In the genomic region with DNA sequence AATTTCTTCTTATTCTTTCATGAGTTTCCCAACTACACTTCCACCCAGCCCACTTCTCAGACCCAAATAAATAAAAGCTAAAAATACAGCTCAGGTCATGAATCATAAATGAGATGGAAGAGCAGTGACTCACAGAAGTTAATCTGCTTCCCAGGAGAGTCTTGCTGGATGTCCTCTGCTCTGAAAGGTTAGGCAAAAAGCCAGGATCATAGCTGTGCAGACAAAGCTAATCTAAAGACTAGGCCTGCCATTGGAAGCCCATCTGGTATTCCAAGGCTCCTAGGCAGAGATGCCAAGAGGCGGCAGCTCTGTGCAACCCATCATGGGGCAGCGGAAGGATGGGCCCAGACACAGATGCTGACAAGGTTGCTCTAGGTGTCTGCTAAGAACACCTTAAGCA, we compare ENCODE assay signal across 11 cellular contexts. TPM values are rescaled to one million over a fixed set of nuclear protein-coding genes. Genes with fewer than 3 reads are reported as not detected.
DNase-seq lines count a peak whose midpoint lies in the region; ATAC-seq and TF ChIP-seq lines count a peak whose summit lies in the region.
"Had no signal": no experiment of that assay in that cellular context is flagged by ENCODE, and none has a peak within 500 bp of the region (broad histone marks: within the 10 kb centered on the region; RNA-seq: fewer than 3 reads in every experiment).

No MANE protein-coding gene starts in this region.

- H3K4me3 ChIP-seq in BJ (ENCODE audit: low read depth, low read length) (no peak overlapping the region), kidney epithelial cell (ENCODE audit: low read depth, low read length) (no peak overlapping the region), H7 (ENCODE audit: insufficient read depth, low read depth, low read length) (no peak overlapping the region)
- H3K4me3 ChIP-seq: cardiac muscle cell had no signal

- H3K36me3 ChIP-seq in BJ (ENCODE audit: control insufficient read depth, insufficient read depth, low read length) (no peaks in the 10 kb centered on the region), kidney epithelial cell (ENCODE audit: control insufficient read depth, insufficient read depth, low read length) (no peaks in the 10 kb centered on the region), H7 (replicated peaks; ENCODE audit: control insufficient read depth, insufficient read depth, low read length) (no peaks in the 10 kb centered on the region)
- H3K36me3 ChIP-seq: cardiac muscle cell had no signal

- ATAC-seq in HG02852 (IDR thresholded peaks at IDR 0.05; ENCODE audit: unreplicated experiment) = no peak
- no peak for ATAC-seq in HG03025 (IDR thresholded peaks at IDR 0.05; ENCODE audit: low FRiP score, unreplicated experiment)

- CTCF ChIA-PET in BJ (lab: Yijun Ruan, JAX) = interaction anchor here (1.7 kb wide), 1 partner anchor 11 kb away, joined by 4 read pairs; no protein-coding TSS in a partner anchor

- no peak for TF ChIP-seq CTCF in BJ (IDR thresholded peaks at IDR 0.05; ENCODE audit: insufficient read depth, low read depth, low read length)
- TF ChIP-seq CTCF in kidney epithelial cell (IDR thresholded peaks at IDR 0.05; ENCODE audit: insufficient read depth, low read length, poor library complexity, severe bottlenecking) = no peak

- POLR2A ChIA-PET in BJ (lab: Charles Lee) = interaction anchor here (0.6 kb wide), 1 partner anchor 62 kb away, joined by 3 read pairs; the partner anchor contains the start of gene EID1

- peak; percentile 68 for DNase-seq in BJ (ENCODE audit: low read depth)
- DNase-seq in HPDE6-E6E7 (ENCODE audit: extremely low spot score) = peak; percentile 73
- DNase-seq in amniotic stem cell (lab: John Stamatoyannopoulos, UW) = peak; percentile 81
- DNase-seq in kidney epithelial cell (ENCODE audit: low read depth) = peak; percentile 56
- no peak for DNase-seq in H7
- DNase-seq in NCI-H2196 treated with DMSO at 0.1 percent for 48 hours (lab: John Stamatoyannopoulos, UW; ENCODE audit: unreplicated experiment) = no peak
- DNase-seq: activated CD8-positive, alpha-beta T cell treated with anti-CD3 and anti-CD28 coated beads, Interleukin-2, amount 10 ng/mL, durations not matched to agents 7 days and 5 days; glutamatergic neuron had no signal

- H3K27me3 ChIP-seq in BJ (ENCODE audit: control insufficient read depth, insufficient read depth, low read length) = no peaks in the 10 kb centered on the region
- no peaks in the 10 kb centered on the region for H3K27me3 ChIP-seq in kidney epithelial cell (ENCODE audit: control insufficient read depth, insufficient read depth, low read length)
- no peaks in the 10 kb centered on the region for H3K27me3 ChIP-seq in H7 (ENCODE audit: control insufficient read depth, insufficient read depth, low read length)
- H3K27me3 ChIP-seq: cardiac muscle cell had no signal

RNA-seq across cellular contexts. Expression of gene SHC4, which starts 24.0 kb away (rescaled TPM):
- polyA plus RNA-seq in BJ (2011; rRNA removed) = 0.74 and 0.86 TPM in 2 replicates
- 0.77 and 1.2 TPM in 2 replicates for polyA minus RNA-seq in BJ (2011; rRNA and poly(A)+ RNA removed)
- 3.3 and 4.2 TPM in 2 replicates for total RNA-seq in kidney epithelial cell
- total RNA-seq in H7 (2014; rRNA removed; shearing (Covaris generic)) = 0.03 and 1.1 TPM in 2 replicates

Comparison
In these comparisons a context has a peak if more than half of its experiments do, and no peak if none do; other contexts are left out.
1. DNase-seq: peak in BJ (single experiment), HPDE6-E6E7 (single experiment), amniotic stem cell (single experiment) and kidney epithelial cell (single experiment); none in H7 (single experiment) and NCI-H2196 treated with DMSO at 0.1 percent for 48 hours (single experiment).